17 cellular contexts compared by ENCODE assay signal in the genomic region with DNA sequence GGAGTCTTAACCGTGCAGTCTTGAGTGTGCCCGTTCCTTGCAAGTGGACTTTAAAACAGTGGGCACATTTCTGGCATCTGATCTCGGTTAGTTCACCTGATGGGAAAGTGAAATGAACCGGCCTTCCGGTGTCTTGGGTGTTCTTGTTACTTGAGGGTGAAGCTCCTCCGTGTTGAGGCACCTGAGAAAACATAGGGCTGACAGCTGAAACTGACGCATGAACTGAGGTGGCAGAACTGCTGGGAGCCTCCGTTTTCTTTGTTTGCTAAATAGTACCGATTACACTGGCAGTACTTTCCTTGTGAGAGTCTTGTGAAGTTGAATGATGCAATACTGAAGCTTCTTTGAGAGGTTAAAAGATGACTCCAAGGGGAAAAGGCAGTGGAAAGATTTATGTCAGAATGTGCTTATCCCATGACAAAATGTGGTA.
A peak's percentile ranks its signal among the peaks of the same experiment; 100 is the strongest.
DNase-seq lines count a peak whose midpoint lies in the region; ATAC-seq and TF ChIP-seq lines count a peak whose summit lies in the region.
"Had no signal": no experiment of that assay in that cellular context is flagged by ENCODE, and none has a peak within 500 bp of the region (broad histone marks: within the 10 kb centered on the region; RNA-seq: fewer than 3 reads in every experiment).

No MANE protein-coding gene starts in this region.

- DNase-seq in SIG-M5 treated with dmso at 0.1 percent for 504 hours (lab: John Stamatoyannopoulos, UW; ENCODE audit: unreplicated experiment): peak; percentile 1
- no peak for DNase-seq in SIG-M5 (lab: John Stamatoyannopoulos, UW)
- peak; percentile 28 for DNase-seq in NCI-H460 (ENCODE audit: extremely low read depth, low read depth)
- peak; percentile 52 for DNase-seq in fibroblast of gingiva (ENCODE audit: low read depth)
- no peak for DNase-seq in omental fat pad (ENCODE audit: low spot score)
- no peak for DNase-seq in SK-N-DZ (ENCODE audit: low spot score)
- no peak for DNase-seq in mesothelial cell of epicardium (ENCODE audit: low spot score in 2 of 2, unreplicated experiment in 2 of 2)
- DNase-seq: 8988T; CD8-positive, alpha-beta T cell; central memory CD4-positive, alpha-beta T cell; lower lobe of right lung; NCI-H2029; NCI-H748 treated with DMSO at 0.1 percent for 48 hours; stimulated activated CD4-positive, alpha-beta T cell treated with anti-CD3 and anti-CD28 coated beads, Interleukin-12 subunit alpha, Interleukin-12 subunit beta, amount 100 ng/mL, for 4 hours; T1000 had no signal

- no peak overlapping the region for H3K27ac Mint-ChIP-seq in mesothelial cell of epicardium
- H3K27ac Mint-ChIP-seq: activated naive CD4-positive, alpha-beta T cell treated with anti-CD3 and anti-CD28 coated beads, Interleukin-2, amount 50 U/mL, for 24 hours; CD8-positive, alpha-beta T cell had no signal

- no peaks in the 10 kb centered on the region for H3K27me3 Mint-ChIP-seq in mesothelial cell of epicardium (ENCODE audit: low read depth)
- H3K27me3 Mint-ChIP-seq: activated naive CD4-positive, alpha-beta T cell treated with anti-CD3 and anti-CD28 coated beads, Interleukin-2, amount 50 U/mL, for 24 hours had no signal

- no peak for TF ChIP-seq CTCF in omental fat pad (IDR thresholded peaks at IDR 0.05)
- TF ChIP-seq CTCF in mesothelial cell of epicardium (IDR thresholded peaks at IDR 0.05; ENCODE audit: unreplicated experiment): no peak

- H3K4me3 Mint-ChIP-seq in mesothelial cell of epicardium: no peak overlapping the region
- H3K4me3 Mint-ChIP-seq: activated naive CD4-positive, alpha-beta T cell treated with anti-CD3 and anti-CD28 coated beads, Interleukin-2, amount 50 U/mL, for 24 hours; CD8-positive, alpha-beta T cell had no signal

- H3K36me3 Mint-ChIP-seq in mesothelial cell of epicardium: no peaks in the 10 kb centered on the region
- H3K36me3 Mint-ChIP-seq: activated naive CD4-positive, alpha-beta T cell treated with anti-CD3 and anti-CD28 coated beads, Interleukin-2, amount 50 U/mL, for 24 hours; CD8-positive, alpha-beta T cell had no signal

- peaks cover 4% of the 10 kb centered on the region for H3K9me3 Mint-ChIP-seq in mesothelial cell of epicardium
- H3K9me3 Mint-ChIP-seq: activated naive CD4-positive, alpha-beta T cell treated with anti-CD3 and anti-CD28 coated beads, Interleukin-2, amount 50 U/mL, for 24 hours; CD8-positive, alpha-beta T cell had no signal

- ATAC-seq in omental fat pad (ENCODE audit: low FRiP score) (peak; percentile 34), HG03108 (IDR thresholded peaks at IDR 0.05; ENCODE audit: unreplicated experiment) (no peak)
- ATAC-seq: CD8-positive, alpha-beta T cell had no signal

- H3K4me1 Mint-ChIP-seq in mesothelial cell of epicardium: peaks cover 3% of the 10 kb centered on the region

Comparison
In these comparisons a context has a peak if more than half of its experiments do, and no peak if none do; other contexts are left out.
1. DNase-seq: peak in SIG-M5 treated with dmso at 0.1 percent for 504 hours (single experiment), NCI-H460 (single experiment) and fibroblast of gingiva (single experiment); none in SIG-M5 (single experiment), omental fat pad (single experiment), SK-N-DZ (single experiment) and mesothelial cell of epicardium (0 of 2).